ENCODE assay signal across 28 cellular contexts in genomic region chr17:36907407-36907806, GRCh38. TPM values are rescaled to one million over a fixed set of nuclear protein-coding genes. Genes with fewer than 3 reads are reported as not detected.
"Had no signal": no experiment of that assay in that cellular context is flagged by ENCODE, and none has a peak within 500 bp of the region (broad histone marks: within the 10 kb centered on the region; RNA-seq: fewer than 3 reads in every experiment).

No MANE protein-coding gene starts in this region.

- H3K9me3 Mint-ChIP-seq: activated CD4-positive, alpha-beta T cell treated with anti-CD3 and anti-CD28 coated beads, Interleukin-2, amount 10 ng/mL, durations not matched to agents 24 days and 14 days; activated naive CD4-positive, alpha-beta T cell treated with anti-CD3 and anti-CD28 coated beads for 36 hours; activated naive CD4-positive, alpha-beta T cell treated with anti-CD3 and anti-CD28 coated beads, Interleukin-2, amount 50 U/mL, for 72 hours; activated T-cell treated with anti-CD3 and anti-CD28 coated beads, Interleukin-2, amount 50 U/mL, for 4 hours; activated T-helper 1 cell treated with anti-CD3 and anti-CD28 coated beads, Interleukin-12 subunit alpha, Interleukin-12 subunit beta, Interleukin-2, Interleukin-4 antibody, amounts not matched to agents 30 ng/mL and 10 ng/mL and 1 ng/mL, durations not matched to agents 14 hours and 24 hours and 36 hours had no signal

- H3K27ac Mint-ChIP-seq: activated CD4-positive, alpha-beta T cell treated with anti-CD3 and anti-CD28 coated beads, Interleukin-2, amount 10 ng/mL, durations not matched to agents 24 days and 14 days; activated CD8-positive, alpha-beta T cell treated with anti-CD3 and anti-CD28 coated beads, Interleukin-2, amount 10 ng/mL, durations not matched to agents 7 days and 5 days; activated naive CD4-positive, alpha-beta T cell treated with anti-CD3 and anti-CD28 coated beads for 36 hours; activated naive CD4-positive, alpha-beta T cell treated with anti-CD3 and anti-CD28 coated beads, Interleukin-2, amount 50 U/mL, for 72 hours; activated T-helper 1 cell treated with anti-CD3 and anti-CD28 coated beads, Interleukin-12 subunit alpha, Interleukin-12 subunit beta, Interleukin-2, Interleukin-4 antibody, amounts not matched to agents 30 ng/mL and 10 ng/mL and 1 ng/mL, durations not matched to agents 14 hours and 24 hours and 36 hours; brain had no signal

- H3K4me3 ChIP-seq: adrenal gland, SJCRH30, SK-N-MC had no signal

- FAIRE-seq: bronchial epithelial cell had no signal

- H3K9me3 ChIP-seq: adrenal gland, SJCRH30 had no signal

- ATAC-seq: activated CD8-positive, alpha-beta T cell treated with anti-CD3 and anti-CD28 coated beads, Interleukin-2, amount 10 ng/mL, durations not matched to agents 7 days and 5 days; activated naive CD4-positive, alpha-beta T cell treated with anti-CD3 and anti-CD28 coated beads, Interleukin-2, amount 50 U/mL, for 72 hours; activated T-cell treated with anti-CD3 and anti-CD28 coated beads, Interleukin-2, amount 50 U/mL, for 4 hours; Panc1 had no signal

- H3K36me3 Mint-ChIP-seq: activated naive CD4-positive, alpha-beta T cell treated with anti-CD3 and anti-CD28 coated beads, Interleukin-2, amount 50 U/mL, for 72 hours; brain had no signal

- H3K4me1 ChIP-seq: adrenal gland had no signal

- H3K36me3 ChIP-seq: adrenal gland, SJCRH30 had no signal

- H3K4me1 Mint-ChIP-seq: activated CD4-positive, alpha-beta T cell treated with anti-CD3 and anti-CD28 coated beads, Interleukin-2, amount 10 ng/mL, durations not matched to agents 24 days and 14 days; brain had no signal

- DNase-seq: activated CD4-positive, alpha-beta T cell treated with anti-CD3 and anti-CD28 coated beads, Interleukin-2, amount 10 ng/mL, durations not matched to agents 24 days and 14 days; activated CD4-positive, alpha-beta T cell treated with anti-CD3 and anti-CD28 coated beads, Interleukin-2, amount 50 U/mL, for 48 hours; activated CD8-positive, alpha-beta T cell treated with anti-CD3 and anti-CD28 coated beads, Interleukin-2, amount 10 ng/mL, durations not matched to agents 7 days and 5 days; activated gamma-delta T cell treated with Interleukin-2 at 50 U/mL for 16 hours; activated naive CD4-positive, alpha-beta T cell treated with anti-CD3 and anti-CD28 coated beads for 36 hours; activated T-cell treated with anti-CD3 and anti-CD28 coated beads, Interleukin-2, amount 50 U/mL, for 4 hours; adrenal gland; caudate nucleus; cerebellar nuclear complex; IMR-90; Karpas-422; KBM-7; NCI-H1436; NCI-H1694; NCI-H1930; NCI-H2081 treated with DMSO at 0.1 percent for 48 hours; NCI-H2171; NCI-H510A; SHP77; SJCRH30; T1000 had no signal

- H3K4me3 Mint-ChIP-seq: activated CD4-positive, alpha-beta T cell treated with anti-CD3 and anti-CD28 coated beads, Interleukin-2, amount 10 ng/mL, durations not matched to agents 24 days and 14 days; activated CD8-positive, alpha-beta T cell treated with anti-CD3 and anti-CD28 coated beads, Interleukin-2, amount 10 ng/mL, durations not matched to agents 7 days and 5 days; activated naive CD4-positive, alpha-beta T cell treated with anti-CD3 and anti-CD28 coated beads for 36 hours; activated T-cell treated with anti-CD3 and anti-CD28 coated beads, Interleukin-2, amount 50 U/mL, for 4 hours; activated T-helper 1 cell treated with anti-CD3 and anti-CD28 coated beads, Interleukin-12 subunit alpha, Interleukin-12 subunit beta, Interleukin-2, Interleukin-4 antibody, amounts not matched to agents 30 ng/mL and 10 ng/mL and 1 ng/mL, durations not matched to agents 14 hours and 24 hours and 36 hours; brain had no signal

- H3K27ac ChIP-seq: adrenal gland, SJCRH30, SK-N-MC had no signal

- H3K27me3 ChIP-seq: SJCRH30 had no signal

RNA-seq across cellular contexts. Expression of gene LHX1, which starts 29.9 kb away (rescaled TPM):
- total RNA-seq: activated CD8-positive, alpha-beta T cell treated with anti-CD3 and anti-CD28 coated beads, Interleukin-2, amount 10 ng/mL, durations not matched to agents 7 days and 5 days; activated naive CD4-positive, alpha-beta T cell treated with anti-CD3 and anti-CD28 coated beads for 36 hours; activated naive CD4-positive, alpha-beta T cell treated with anti-CD3 and anti-CD28 coated beads, Interleukin-2, amount 50 U/mL, for 72 hours; activated T-cell treated with anti-CD3 and anti-CD28 coated beads, Interleukin-2, amount 50 U/mL, for 4 hours; adrenal gland; bronchial epithelial cell; IMR-90; MCF 10A had no signal
- polyA plus RNA-seq: adrenal gland, IMR-90 had no signal
